16 cellular contexts compared by ENCODE assay signal in the genomic region with DNA sequence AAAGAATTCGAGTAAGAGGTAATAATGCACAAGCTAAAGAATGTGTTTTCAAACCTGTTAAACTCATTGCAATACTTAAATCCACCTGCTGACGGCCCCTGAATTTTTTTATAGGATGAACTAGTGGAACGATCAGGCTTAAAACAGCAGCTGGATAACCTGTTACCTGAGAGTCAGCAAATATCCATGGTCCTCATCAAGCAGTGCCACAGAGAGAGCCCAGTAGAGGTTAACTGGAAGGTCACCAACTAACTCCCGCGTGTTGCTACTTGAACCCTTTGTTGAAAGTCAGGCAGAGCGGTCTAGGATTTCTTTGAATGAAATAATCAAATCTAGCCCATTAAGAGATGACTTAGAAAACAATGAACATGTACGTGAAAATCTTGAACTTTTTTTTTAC. TPM values are rescaled to one million over a fixed set of nuclear protein-coding genes. Genes with fewer than 3 reads are reported as not detected.
A peak's percentile ranks its signal among the peaks of the same experiment; 100 is the strongest.
DNase-seq lines count a peak whose midpoint lies in the region; ATAC-seq and TF ChIP-seq lines count a peak whose summit lies in the region.
"Had no signal": no experiment of that assay in that cellular context is flagged by ENCODE, and none has a peak within 500 bp of the region (broad histone marks: within the 10 kb centered on the region; RNA-seq: fewer than 3 reads in every experiment).

No MANE protein-coding gene starts in this region.

- H3K4me3 Mint-ChIP-seq in HFFc6 = no peak overlapping the region
- H3K4me3 Mint-ChIP-seq: CD4-positive, alpha-beta memory T cell had no signal

- intact Hi-C loops in upper lobe of right lung (cut with DNase I) = no loop called here

- H3K9me3 Mint-ChIP-seq in HFFc6 = no peaks in the 10 kb centered on the region

- peaks cover 13% of the 10 kb centered on the region for H3K4me1 ChIP-seq in upper lobe of right lung
- H3K4me1 ChIP-seq: A549, BE2C had no signal

- TF ChIP-seq CTCF in HFFc6 (IDR thresholded peaks at IDR 0.05) (peak; percentile 3; the same call in 1 of the 2 replicates), upper lobe of right lung (IDR thresholded peaks at IDR 0.05) (peak; percentile 2)

- no peak overlapping the region for H3K4me3 ChIP-seq in upper lobe of right lung
- H3K4me3 ChIP-seq: A549 had no signal

- DNase-seq in HFFc6 (no peak), NCI-H510A (lab: John Stamatoyannopoulos, UW) (peak; percentile 11), left kidney (ENCODE audit: low read depth, low spot score) (peak; percentile 33), upper lobe of right lung (no peak)
- DNase-seq: BE2C; CD4-positive, alpha-beta memory T cell; COR-L47; DMS153; DMS79 treated with DMSO at 0.1 percent for 48 hours; EL; HCEC 1CT had no signal

- H3K27ac ChIP-seq in upper lobe of right lung = no peak overlapping the region
- H3K27ac ChIP-seq: A549, C4-2B, HL-60 had no signal

- no peaks in the 10 kb centered on the region for H3K36me3 ChIP-seq in upper lobe of right lung
- H3K36me3 ChIP-seq: BE2C had no signal

- H3K27me3 Mint-ChIP-seq in HFFc6 (ENCODE audit: insufficient read depth) = no peaks in the 10 kb centered on the region; the same call in none of the 2 replicates
- H3K27me3 Mint-ChIP-seq: CD4-positive, alpha-beta memory T cell had no signal

- no peaks in the 10 kb centered on the region for H3K9me3 ChIP-seq in upper lobe of right lung
- H3K9me3 ChIP-seq: A549, BE2C had no signal

- H3K36me3 Mint-ChIP-seq in HFFc6 (ENCODE audit: low read depth) = no peaks in the 10 kb centered on the region
- H3K36me3 Mint-ChIP-seq: CD4-positive, alpha-beta memory T cell had no signal

- no peaks in the 10 kb centered on the region for H3K4me1 Mint-ChIP-seq in HFFc6 (ENCODE audit: low read depth)

- no peak overlapping the region for H3K27ac Mint-ChIP-seq in HFFc6
- H3K27ac Mint-ChIP-seq: CD4-positive, alpha-beta memory T cell had no signal

- H3K27me3 ChIP-seq in upper lobe of right lung = no peaks in the 10 kb centered on the region
- H3K27me3 ChIP-seq: BE2C had no signal

- ATAC-seq in upper lobe of right lung (no peak), GM21786 (IDR thresholded peaks at IDR 0.05; ENCODE audit: unreplicated experiment) (no peak), HG03025 (IDR thresholded peaks at IDR 0.05; ENCODE audit: low FRiP score, unreplicated experiment) (no peak)
- ATAC-seq: A549 had no signal

RNA-seq across cellular contexts. Expression of gene SPRY2, which starts 47.6 kb away (rescaled TPM):
- total RNA-seq in HFFc6 (2021; fragmentation: NEBNext Ultra II Directional; extraction: Animal tissue kit (Norgen Biotek cat#: 25700)) = 10 to 100 TPM; 33.9 to 42.5 (median 41.5) TPM
- total RNA-seq in upper lobe of right lung = 55.3 TPM

Comparison
In these comparisons a context has a peak if more than half of its experiments do, and no peak if none do; other contexts are left out.
1. DNase-seq: peak in NCI-H510A (single experiment) and left kidney (single experiment); none in HFFc6 (single experiment) and upper lobe of right lung (single experiment).